Comparison of ENCODE assay signal across 1 cellular context in the genomic region with DNA sequence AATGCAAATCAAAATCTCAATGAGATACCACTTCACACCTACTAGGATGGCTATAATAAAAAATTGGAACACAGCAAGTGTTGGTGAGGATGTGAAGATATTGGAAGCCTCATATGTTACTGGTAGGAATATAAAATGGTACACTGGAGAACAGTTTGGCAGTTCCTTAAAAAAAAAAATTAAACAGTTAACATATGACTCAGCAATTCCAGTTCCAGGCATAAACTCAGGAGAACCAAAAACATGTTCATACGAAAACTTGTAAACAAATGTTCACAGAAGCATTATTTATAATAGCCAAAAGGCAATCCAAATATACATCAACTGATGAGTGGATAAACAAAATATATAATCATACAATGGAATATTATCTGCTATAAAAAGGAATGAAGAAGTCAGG.
TF ChIP-seq lines count a peak whose summit lies in the region.

No MANE protein-coding gene starts in this region.

TF ChIP-seq in HEK293, 187 proteins besides CTCF, POLR2A, EP300 and RAD21 (continued from another document):
- no peak for TF ChIP-seq ZNF169 (tag by site-specific recombination; IDR thresholded peaks at IDR 0.05)
- TF ChIP-seq ZNF664 (tag by site-specific recombination; IDR thresholded peaks at IDR 0.05) = no peak
- TF ChIP-seq ZNF585B (tag by site-specific recombination; IDR thresholded peaks at IDR 0.05) = no peak
- TF ChIP-seq, protein P1, sequence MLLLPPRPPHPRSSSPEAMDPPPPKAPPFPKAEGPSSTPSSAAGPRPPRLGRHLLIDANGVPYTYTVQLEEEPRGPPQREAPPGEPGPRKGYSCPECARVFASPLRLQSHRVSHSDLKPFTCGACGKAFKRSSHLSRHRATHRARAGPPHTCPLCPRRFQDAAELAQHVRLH (tag by site-specific recombination; IDR thresholded peaks at IDR 0.05) = no peak
